Comparison of ENCODE assay signal across 20 cellular contexts in genomic region chr12:52144512-52145227, GRCh38. TPM values are rescaled to one million over a fixed set of nuclear protein-coding genes. Genes with fewer than 3 reads are reported as not detected.
A peak's percentile ranks its signal among the peaks of the same experiment; 100 is the strongest.
DNase-seq lines count a peak whose midpoint lies in the region; ATAC-seq and TF ChIP-seq lines count a peak whose summit lies in the region.
"Had no signal": no experiment of that assay in that cellular context is flagged by ENCODE, and none has a peak within 500 bp of the region (broad histone marks: within the 10 kb centered on the region; RNA-seq: fewer than 3 reads in every experiment).

No MANE protein-coding gene starts in this region.

- H3K4me3 ChIP-seq in HUES6 (ENCODE audit: low read depth, low read length) (no peak overlapping the region), coronary artery (no peak overlapping the region), mesodermal cell (ENCODE audit: extremely low read depth, insufficient read depth, low read length, poor library complexity, severe bottlenecking) (no peak overlapping the region), stomach (no peak overlapping the region)
- H3K4me3 ChIP-seq: left ventricle myocardium inferior, SK-N-MC, thoracic aorta had no signal

- ATAC-seq in HG02938 (IDR thresholded peaks at IDR 0.05; ENCODE audit: unreplicated experiment) (no peak), HG03378 (IDR thresholded peaks at IDR 0.05; ENCODE audit: unreplicated experiment) (no peak), GM18868 (IDR thresholded peaks at IDR 0.05; ENCODE audit: unreplicated experiment) (no peak)
- ATAC-seq: activated naive CD4-positive, alpha-beta T cell treated with anti-CD3 and anti-CD28 coated beads, Interleukin-2, amount 50 U/mL, for 72 hours; HepG2; natural killer cell treated with Interleukin-12 subunit alpha and Interleukin-12 subunit beta and Interleukin-15 and Interleukin-18, amount 100 ng/mL, for 72 hours had no signal

- H3K4me1 ChIP-seq in HUES6 (ENCODE audit: control insufficient read depth, insufficient read depth, low read length): peaks cover 45% of the 10 kb centered on the region
- peaks cover 54% of the 10 kb centered on the region for H3K4me1 ChIP-seq in mesodermal cell (ENCODE audit: control insufficient read depth, insufficient read depth, low read length, poor library complexity, severe bottlenecking)
- H3K4me1 ChIP-seq in stomach: peaks cover 31 to 51% (median 40%) of the 10 kb centered on the region in 4 donors

- WGBS in mesodermal cell (ENCODE audit: insufficient coverage in 2 of 2), 2 experiments: 92 to 94% methylated on average over 12 to 14 of the region's 16 CpGs
- WGBS in stomach, 5 donors: 69 to 83% (median 76%) methylated on average over 13 to 16 of the region's 16 CpGs

- no peaks in the 10 kb centered on the region for H3K36me3 ChIP-seq in HUES6 (ENCODE audit: control insufficient read depth, insufficient read depth, low read length)
- no peaks in the 10 kb centered on the region for H3K36me3 ChIP-seq in mesodermal cell (ENCODE audit: control insufficient read depth, insufficient read depth, low read length)
- H3K36me3 ChIP-seq in stomach: no peaks in the 10 kb centered on the region
- H3K36me3 ChIP-seq: left ventricle myocardium inferior, thoracic aorta had no signal

- H3K9me3 ChIP-seq in HUES6 (ENCODE audit: control insufficient read depth, insufficient read depth, low read depth, low read length): no peaks in the 10 kb centered on the region
- no peaks in the 10 kb centered on the region for H3K9me3 ChIP-seq in mesodermal cell (ENCODE audit: control insufficient read depth, low read length)
- H3K9me3 ChIP-seq in stomach: no peaks in the 10 kb centered on the region
- H3K9me3 ChIP-seq: left ventricle myocardium inferior, thoracic aorta had no signal

- TF ChIP-seq EP300 in stomach (IDR thresholded peaks at IDR 0.05): no peak

- no peak overlapping the region for H3K9ac ChIP-seq in HUES6 (ENCODE audit: low read length)

- H3K27me3 ChIP-seq in HUES6 (ENCODE audit: control insufficient read depth, insufficient read depth, low read length) (no peaks in the 10 kb centered on the region), stomach (peaks cover 0 to 1% (median 0%) of the 10 kb centered on the region in 3 donors)

- TF ChIP-seq CTCF in coronary artery (IDR thresholded peaks at IDR 0.05): no peak
- no peak for TF ChIP-seq CTCF in stomach (IDR thresholded peaks at IDR 0.05)

- intact Hi-C loops in stomach (cut with DNase I; ENCODE audit: low total_unique reads): no loop called here

- no peak for TF ChIP-seq POLR2A in stomach (IDR thresholded peaks at IDR 0.05)

- DNase-seq in coronary artery (ENCODE audit: low spot score): peak; percentile 72
- DNase-seq in stomach: no peak
- no peak for DNase-seq in activated naive CD4-positive, alpha-beta T cell treated with anti-CD3 and anti-CD28 coated beads, Interleukin-2, amount 50 U/mL, for 16 hours
- DNase-seq: activated CD4-positive, alpha-beta T cell treated with anti-CD3 and anti-CD28 coated beads, Interleukin-2, amount 50 U/mL, for 1 hour; activated T-cell treated with anti-CD3 and anti-CD28 coated beads, Interleukin-2, amount 50 U/mL, for 1 hour; left ventricle myocardium inferior; MM.1S; NCI-H187 treated with DMSO at 0.1 percent for 48 hours; NCI-H510A treated with DMSO at 0.1 percent for 48 hours; retina had no signal

- peak overlapping the region; percentile 36; the same call in 1 of the 2 replicates for H3K27ac ChIP-seq in HUES6 (ENCODE audit: low read depth, low read length)
- H3K27ac ChIP-seq in coronary artery: no peak overlapping the region
- H3K27ac ChIP-seq in mesodermal cell (ENCODE audit: low read depth, low read length, severe bottlenecking): peak overlapping the region; percentile 45
- H3K27ac ChIP-seq in stomach: peak overlapping the region; percentile 16 to 92 (median 88)
- H3K27ac ChIP-seq: left ventricle myocardium inferior, SK-N-MC, thoracic aorta had no signal

RNA-seq across cellular contexts. Expression of gene KRT80, which starts 47.1 kb away (rescaled TPM):
- polyA plus RNA-seq in mesodermal cell (2013, experiment 1 of 2): 1.1 TPM
- polyA plus RNA-seq in mesodermal cell (2013, experiment 2 of 2): 0.81 TPM
- total RNA-seq in stomach: under 1 TPM in 3 of 5 donors, not detected in 2; 0.29 to 0.45 (median 0.37) TPM
- 1 to 10 TPM in 2 of 3 donors, not detected in 1; 3.1 to 3.7 TPM for polyA plus RNA-seq in stomach
- total RNA-seq: activated naive CD4-positive, alpha-beta T cell treated with anti-CD3 and anti-CD28 coated beads, Interleukin-2, amount 50 U/mL, for 72 hours; left ventricle myocardium inferior; natural killer cell treated with Interleukin-12 subunit alpha and Interleukin-12 subunit beta and Interleukin-15 and Interleukin-18, amount 100 ng/mL, for 72 hours had no signal

Comparison
In these comparisons a context has a peak if more than half of its experiments do, and no peak if none do; other contexts are left out.
1. H3K27ac ChIP-seq: peak in HUES6 (single experiment), mesodermal cell (single experiment) and stomach (5 of 5); none in coronary artery (0 of 2).